18 cellular contexts compared by ENCODE assay signal in genomic region chr11:20066783-20067156, GRCh38.
"Had no signal": no experiment of that assay in that cellular context is flagged by ENCODE, and none has a peak within 500 bp of the region (broad histone marks: within the 10 kb centered on the region; RNA-seq: fewer than 3 reads in every experiment).

No MANE protein-coding gene starts in this region.

- H3K27ac Mint-ChIP-seq: activated naive CD4-positive, alpha-beta T cell treated with anti-CD3 and anti-CD28 coated beads, Interleukin-2, amount 50 U/mL, for 24 hours; activated T-cell treated with anti-CD3 and anti-CD28 coated beads, Interleukin-2, amount 50 U/mL, for 72 hours; natural killer cell; stimulated activated naive B cell treated with anti-CD40 and anti-IgM and Interleukin-4, amounts not matched to agents 10 μg/mL and 1 μg/mL and 100 μg/mL, for 72 hours had no signal

- DNase-seq: activated CD4-positive, alpha-beta T cell treated with anti-CD3 and anti-CD28 coated beads for 1 hour; activated CD4-positive, alpha-beta T cell treated with anti-CD3 and anti-CD28 coated beads, Interleukin-2, amount 50 U/mL, for 4 hours; activated gamma-delta T cell; activated T-cell treated with anti-CD3 and anti-CD28 coated beads, Interleukin-2, amount 50 U/mL, for 72 hours; adrenal gland; effector memory CD4-positive, alpha-beta T cell; foreskin fibroblast; left colon; lower lobe of right lung; natural killer cell; pancreas; sigmoid colon; stimulated activated CD4-positive, alpha-beta T cell treated with anti-CD3 and anti-CD28 coated beads, Interleukin-4, amount 100 ng/mL, for 4 hours; stimulated activated naive B cell treated with anti-CD40 and anti-IgM and Interleukin-4, amounts not matched to agents 10 μg/mL and 1 μg/mL and 100 μg/mL, for 72 hours; T-helper 1 cell; T-helper 9 cell; upper lobe of right lung had no signal

- H3K27me3 Mint-ChIP-seq: stimulated activated naive B cell treated with anti-CD40 and anti-IgM and Interleukin-4, amounts not matched to agents 10 μg/mL and 1 μg/mL and 100 μg/mL, for 72 hours had no signal

- H3K36me3 Mint-ChIP-seq: activated naive CD4-positive, alpha-beta T cell treated with anti-CD3 and anti-CD28 coated beads, Interleukin-2, amount 50 U/mL, for 24 hours; natural killer cell; stimulated activated naive B cell treated with anti-CD40 and anti-IgM and Interleukin-4, amounts not matched to agents 10 μg/mL and 1 μg/mL and 100 μg/mL, for 72 hours had no signal

- H3K4me1 Mint-ChIP-seq: activated naive CD4-positive, alpha-beta T cell treated with anti-CD3 and anti-CD28 coated beads, Interleukin-2, amount 50 U/mL, for 24 hours; natural killer cell; stimulated activated naive B cell treated with anti-CD40 and anti-IgM and Interleukin-4, amounts not matched to agents 10 μg/mL and 1 μg/mL and 100 μg/mL, for 72 hours had no signal

- ATAC-seq: activated T-cell treated with anti-CD3 and anti-CD28 coated beads, Interleukin-2, amount 50 U/mL, for 72 hours; left colon; lower lobe of right lung; natural killer cell; pancreas; stimulated activated naive B cell treated with anti-CD40 and anti-IgM and Interleukin-4, amounts not matched to agents 10 μg/mL and 1 μg/mL and 100 μg/mL, for 72 hours; upper lobe of right lung had no signal

- H3K4me3 Mint-ChIP-seq: activated naive CD4-positive, alpha-beta T cell treated with anti-CD3 and anti-CD28 coated beads, Interleukin-2, amount 50 U/mL, for 24 hours; activated T-cell treated with anti-CD3 and anti-CD28 coated beads, Interleukin-2, amount 50 U/mL, for 72 hours; natural killer cell had no signal

- H3K9me3 Mint-ChIP-seq: activated naive CD4-positive, alpha-beta T cell treated with anti-CD3 and anti-CD28 coated beads, Interleukin-2, amount 50 U/mL, for 24 hours; activated T-cell treated with anti-CD3 and anti-CD28 coated beads, Interleukin-2, amount 50 U/mL, for 72 hours; natural killer cell had no signal
